27 cellular contexts compared by ENCODE assay signal in the genomic region with DNA sequence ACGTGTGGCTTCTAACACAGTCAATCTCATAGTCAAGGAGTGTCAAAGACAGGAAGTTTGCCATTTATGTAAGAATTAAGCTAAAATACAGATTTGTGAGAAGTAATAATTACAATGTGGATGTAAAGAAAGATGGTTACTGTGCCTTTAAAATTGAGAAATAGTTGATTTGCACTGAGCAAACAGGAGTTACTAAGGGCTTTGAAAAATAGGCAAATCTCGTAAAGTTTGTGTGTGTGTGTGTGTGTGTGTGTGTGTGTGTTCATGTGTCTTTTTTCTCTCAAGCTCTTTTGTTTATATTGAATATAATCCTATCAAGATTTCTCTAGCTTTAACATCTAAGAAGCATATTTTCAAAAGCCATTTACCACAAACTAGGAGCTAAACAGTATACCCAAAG.
A peak's percentile ranks its signal among the peaks of the same experiment; 100 is the strongest.
DNase-seq lines count a peak whose midpoint lies in the region; ATAC-seq, FAIRE-seq and TF ChIP-seq lines count a peak whose summit lies in the region.
"Had no signal": no experiment of that assay in that cellular context is flagged by ENCODE, and none has a peak within 500 bp of the region (broad histone marks: within the 10 kb centered on the region; RNA-seq: fewer than 3 reads in every experiment).

No MANE protein-coding gene starts in this region.

- BruUV-seq in A673 (replicated peaks; lab: Mats Ljungman, UMichigan): no TSS peak

- TF ChIP-seq CTCF in A673 (conservative IDR thresholded peaks at IDR 0.05; ENCODE audit: low read depth, low read length) (no peak), OCI-LY3 (IDR thresholded peaks at IDR 0.05; ENCODE audit: low read depth, low read length) (no peak), body of pancreas (IDR thresholded peaks at IDR 0.05) (no peak), pancreas (IDR thresholded peaks at IDR 0.05) (no peak)

- no peaks in the 10 kb centered on the region for H3K27me3 ChIP-seq in A673 (replicated peaks; ENCODE audit: insufficient read depth, low read depth, low read length, poor library complexity)
- no peaks in the 10 kb centered on the region for H3K27me3 ChIP-seq in OCI-LY3 (ENCODE audit: low read depth, low read length)
- H3K27me3 ChIP-seq in body of pancreas: no peaks in the 10 kb centered on the region
- peaks cover 0 to 2% (median 0%) of the 10 kb centered on the region in 4 donors for H3K27me3 ChIP-seq in pancreas
- H3K27me3 ChIP-seq: BE2C, BLaER1 had no signal

- peaks cover 11% of the 10 kb centered on the region for H3K4me1 ChIP-seq in A673 (ENCODE audit: insufficient read depth, low read length, poor library complexity, severe bottlenecking)
- no peaks in the 10 kb centered on the region for H3K4me1 ChIP-seq in OCI-LY3 (ENCODE audit: low read length)
- no peaks in the 10 kb centered on the region for H3K4me1 ChIP-seq in body of pancreas
- peaks cover 0 to 7% (median 7%) of the 10 kb centered on the region in 3 donors for H3K4me1 ChIP-seq in pancreas
- H3K4me1 ChIP-seq: A549, BE2C, BLaER1 had no signal

- peak; percentile 48 for ATAC-seq in body of pancreas
- ATAC-seq in pancreas: peak; percentile 34 to 88 (median 72)
- no peak for ATAC-seq in HG03097 (IDR thresholded peaks at IDR 0.05; ENCODE audit: low FRiP score, unreplicated experiment)
- ATAC-seq: A549 had no signal

- H3K79me2 ChIP-seq in OCI-LY3 (ENCODE audit: low read length): no peaks in the 10 kb centered on the region

- H3K36me3 ChIP-seq in A673 (ENCODE audit: insufficient read depth, low read length, poor library complexity, severe bottlenecking) (no peaks in the 10 kb centered on the region), OCI-LY3 (replicated peaks; ENCODE audit: low read depth, low read length) (no peaks in the 10 kb centered on the region), body of pancreas (replicated peaks in 1 of 2; ENCODE audit: insufficient read depth in 1 of 2, low read depth in 2 of 2) (no peaks in the 10 kb centered on the region), pancreas (no peaks in the 10 kb centered on the region)
- H3K36me3 ChIP-seq: BE2C, BLaER1 had no signal

- intact Hi-C loops in A673 (cut with micrococcal nuclease; ENCODE audit: unreplicated experiment) (no loop called here), body of pancreas (cut with DNase I) (no loop called here), pancreas (cut with DNase I) (no loop called here)

- CTCF ChIA-PET in A673 (lab: Charles Lee): no interaction called here

- no peak for TF ChIP-seq POLR2A in body of pancreas (IDR thresholded peaks at IDR 0.05)

- H4K20me1 ChIP-seq in OCI-LY3 (ENCODE audit: insufficient read depth, low read length): no peaks in the 10 kb centered on the region
- H4K20me1 ChIP-seq: BLaER1 had no signal

- H3K27ac ChIP-seq in A673 (ENCODE audit: low read depth, low read length, poor library complexity, severe bottlenecking): no peak overlapping the region
- H3K27ac ChIP-seq in OCI-LY3 (ENCODE audit: low read length): no peak overlapping the region
- H3K27ac ChIP-seq in body of pancreas: no peak overlapping the region
- H3K27ac ChIP-seq in pancreas: no peak overlapping the region
- H3K27ac ChIP-seq: 22Rv1, A549, BLaER1 had no signal

- WGBS in body of pancreas, 2 donors: 16 to 24% methylated on average over 2 of the region's 2 CpGs
- 20 to 22% methylated on average over 2 of the region's 2 CpGs for WGBS in pancreas, 2 donors

- H2AFZ ChIP-seq in OCI-LY3 (ENCODE audit: low read depth, low read length): peak overlapping the region; percentile 46; the same call in 1 of the 2 replicates

- no peak overlapping the region for H3K9ac ChIP-seq in OCI-LY3 (ENCODE audit: low read length)
- H3K9ac ChIP-seq: BLaER1 had no signal

- DNase-seq in A673 (ENCODE audit: low spot score): peak; percentile 40
- no peak for DNase-seq in body of pancreas
- DNase-seq in pancreas: no peak
- no peak for DNase-seq in NOMO-1 treated with dmso at 0.1 percent for 144 hours (lab: John Stamatoyannopoulos, UW; ENCODE audit: unreplicated experiment)
- DNase-seq in OCI-M2 (lab: John Stamatoyannopoulos, UW; ENCODE audit: unreplicated experiment): no peak
- DNase-seq in NCI-H510A treated with DMSO at 0.1 percent for 48 hours (lab: John Stamatoyannopoulos, UW): no peak
- DNase-seq: ACHN; BE2C; C1 segment of cervical spinal cord; CD4-positive, alpha-beta memory T cell; CD4-positive, CD25-positive, alpha-beta regulatory T cell; CD8-positive, alpha-beta memory T cell; COR-L47; DMS 273 treated with DMSO at 0.1 percent for 48 hours; DMS153; DMS53; DMS79; DND-41; EL; GF-D8 had no signal

- H3K4me2 ChIP-seq in OCI-LY3 (ENCODE audit: low read length): no peak overlapping the region
- H3K4me2 ChIP-seq: A549, BLaER1 had no signal

- H3K9me3 ChIP-seq in A673 (ENCODE audit: low read depth, low read length, poor library complexity, severe bottlenecking) (no peaks in the 10 kb centered on the region), OCI-LY3 (ENCODE audit: insufficient read depth, low read length) (no peaks in the 10 kb centered on the region), body of pancreas (no peaks in the 10 kb centered on the region), pancreas (no peaks in the 10 kb centered on the region)
- H3K9me3 ChIP-seq: A549, BE2C, BLaER1 had no signal

- FAIRE-seq in pancreas (lab: Jason Lieb, UNC): no peak
- FAIRE-seq: A549, GM12891, GM19239 had no signal

- POLR2A ChIA-PET in A673 (lab: Charles Lee; ENCODE audit: low non-redundant PET): no interaction called here

- H3K4me3 ChIP-seq in A673 (ENCODE audit: low read depth, low read length, poor library complexity, severe bottlenecking) (no peak overlapping the region), OCI-LY3 (ENCODE audit: low read length) (no peak overlapping the region), body of pancreas (no peak overlapping the region), pancreas (no peak overlapping the region)
- H3K4me3 ChIP-seq: A549, BLaER1 had no signal
